ENCODE assay signal across 19 cellular contexts in genomic region chr6:32742374-32742773, GRCh38.
"Had no signal": no experiment of that assay in that cellular context is flagged by ENCODE, and none has a peak within 500 bp of the region (broad histone marks: within the 10 kb centered on the region; RNA-seq: fewer than 3 reads in every experiment).

No MANE protein-coding gene starts in this region.

- H3K36me3 Mint-ChIP-seq: naive thymus-derived CD8-positive, alpha-beta T cell; stimulated activated effector memory CD8-positive, alpha-beta T cell treated with anti-CD3 and anti-CD28 coated beads, Interleukin-12 subunit alpha, Interleukin-12 subunit beta, amount 100 ng/mL, for 72 hours had no signal

- ATAC-seq: esophagus mucosa; gastrocnemius medialis; left lobe of liver; mucosa of descending colon; naive thymus-derived CD8-positive, alpha-beta T cell; psoas muscle; right lobe of liver; stimulated activated effector memory CD8-positive, alpha-beta T cell treated with anti-CD3 and anti-CD28 coated beads, Interleukin-12 subunit alpha, Interleukin-12 subunit beta, amount 100 ng/mL, for 72 hours had no signal

- H3K4me3 ChIP-seq: dorsolateral prefrontal cortex, gastrocnemius medialis, mucosa of descending colon, psoas muscle, right lobe of liver, tibial artery, upper lobe of left lung, uterus had no signal

- H3K4me3 Mint-ChIP-seq: naive thymus-derived CD8-positive, alpha-beta T cell; stimulated activated effector memory CD8-positive, alpha-beta T cell treated with anti-CD3 and anti-CD28 coated beads, Interleukin-12 subunit alpha, Interleukin-12 subunit beta, amount 100 ng/mL, for 72 hours; stimulated activated naive CD8-positive, alpha-beta T cell treated with anti-CD3 and anti-CD28 coated beads, Interleukin-15, Interleukin-2, amounts not matched to agents 100 ng/mL and 50 ng/mL, for 24 hours had no signal

- H3K27ac Mint-ChIP-seq: naive thymus-derived CD8-positive, alpha-beta T cell; stimulated activated effector memory CD8-positive, alpha-beta T cell treated with anti-CD3 and anti-CD28 coated beads, Interleukin-12 subunit alpha, Interleukin-12 subunit beta, amount 100 ng/mL, for 72 hours; stimulated activated naive CD8-positive, alpha-beta T cell treated with anti-CD3 and anti-CD28 coated beads, Interleukin-15, Interleukin-2, amounts not matched to agents 100 ng/mL and 50 ng/mL, for 24 hours had no signal

- H3K9me3 Mint-ChIP-seq: naive thymus-derived CD8-positive, alpha-beta T cell; stimulated activated effector memory CD8-positive, alpha-beta T cell treated with anti-CD3 and anti-CD28 coated beads, Interleukin-12 subunit alpha, Interleukin-12 subunit beta, amount 100 ng/mL, for 72 hours; stimulated activated naive CD8-positive, alpha-beta T cell treated with anti-CD3 and anti-CD28 coated beads, Interleukin-15, Interleukin-2, amounts not matched to agents 100 ng/mL and 50 ng/mL, for 24 hours had no signal

- DNase-seq: dorsolateral prefrontal cortex; effector memory CD4-positive, alpha-beta T cell; gastrocnemius medialis; islet precursor cell; mammary epithelial cell; mucosa of descending colon; naive thymus-derived CD8-positive, alpha-beta T cell; psoas muscle; retina; right lobe of liver; stimulated activated CD4-positive, alpha-beta T cell treated with anti-CD3 and anti-CD28 coated beads, Interleukin-4, amount 100 ng/mL, for 1 hour; stimulated activated CD8-positive, alpha-beta memory T cell treated with anti-CD3 and anti-CD28 coated beads, Interleukin-4, amount 100 ng/mL, for 48 hours; tibial artery; upper lobe of left lung; uterus had no signal
